In genomic region chr16:8576141-8577004, GRCh38 we compare ENCODE assay signal across 12 cellular contexts. TPM values are rescaled to one million over a fixed set of nuclear protein-coding genes. Genes with fewer than 3 reads are reported as not detected.
"Had no signal": no experiment of that assay in that cellular context is flagged by ENCODE, and none has a peak within 500 bp of the region (broad histone marks: within the 10 kb centered on the region; RNA-seq: fewer than 3 reads in every experiment).

No MANE protein-coding gene starts in this region.

- H3K4me3 ChIP-seq: GM23248, HAP-1 had no signal

- H3K27ac ChIP-seq: GM23248, HL-60, KMS-11 had no signal

- H3K4me1 Mint-ChIP-seq: IgD-negative memory B cell had no signal

- H3K9me3 ChIP-seq: HAP-1 had no signal

- H3K36me3 ChIP-seq: HAP-1 had no signal

- ATAC-seq: HCT116, HepG2 had no signal

- DNase-seq: GM23248, GOT3, H7, KBM-7 had no signal

- H3K36me3 Mint-ChIP-seq: IgD-negative memory B cell had no signal

RNA-seq across cellular contexts. Expression of gene TMEM114, which starts 13.9 kb away (rescaled TPM):
- total RNA-seq: GM23248, H4, H7, HepG2, HT1080 had no signal
